In genomic region chr10:86888585-86889381, GRCh38 we compare ENCODE assay signal across 8 cellular contexts.
A peak's percentile ranks its signal among the peaks of the same experiment; 100 is the strongest.
DNase-seq lines count a peak whose midpoint lies in the region; ATAC-seq, FAIRE-seq and TF ChIP-seq lines count a peak whose summit lies in the region.

No MANE protein-coding gene starts in this region.

- H3K4me1 Mint-ChIP-seq in nephron: peaks cover 7% of the 10 kb centered on the region

- peak; percentile 76 for DNase-seq in GM12864 (ENCODE audit: low read depth)
- peak; percentile 39 for DNase-seq in HTR-8/SVneo (ENCODE audit: insufficient read length, low spot score)
- peak; percentile 25 for DNase-seq in amniotic stem cell (lab: John Stamatoyannopoulos, UW)
- DNase-seq in iPS-NIHi7 (ENCODE audit: extremely low spot score): no peak
- DNase-seq in stimulated activated CD4-positive, alpha-beta T cell treated with anti-CD3 and anti-CD28 coated beads, Interleukin-15, amount 100 ng/mL, for 24 hours: no peak
- DNase-seq in mesenteric fat pad (ENCODE audit: low spot score): no peak

- H3K4me3 Mint-ChIP-seq in nephron: no peak overlapping the region

- peak overlapping the region in 2 of 3 experiments; percentile 23 to 65 for H3K27ac Mint-ChIP-seq in nephron

- peaks cover 41% of the 10 kb centered on the region for H3K36me3 Mint-ChIP-seq in nephron (ENCODE audit: low read depth)

- TF ChIP-seq CTCF in GM12864 (IDR thresholded peaks at IDR 0.05; ENCODE audit: low read depth, low read length, missing control alignments) (no peak), nephron (IDR thresholded peaks at IDR 0.05; ENCODE audit: unreplicated experiment in 3 of 3) (no peak)

- no peaks in the 10 kb centered on the region for H3K27me3 Mint-ChIP-seq in nephron (ENCODE audit: low read depth)

- FAIRE-seq in HTR-8/SVneo (lab: Jason Lieb, UNC): no peak

- no peak overlapping the region for H3K4me3 ChIP-seq in GM12864 (ENCODE audit: low read depth, low read length)

- ATAC-seq in GM21529 (IDR thresholded peaks at IDR 0.05; ENCODE audit: unreplicated experiment): peak; percentile 99

- no peaks in the 10 kb centered on the region for H3K9me3 Mint-ChIP-seq in nephron

Comparison
In these comparisons a context has a peak if more than half of its experiments do, and no peak if none do; other contexts are left out.
1. DNase-seq: peak in GM12864 (single experiment), HTR-8/SVneo (single experiment) and amniotic stem cell (single experiment); none in iPS-NIHi7 (single experiment), stimulated activated CD4-positive, alpha-beta T cell treated with anti-CD3 and anti-CD28 coated beads, Interleukin-15, amount 100 ng/mL, for 24 hours (single experiment) and mesenteric fat pad (single experiment).